ENCODE assay signal across 1 cellular context in the genomic region with DNA sequence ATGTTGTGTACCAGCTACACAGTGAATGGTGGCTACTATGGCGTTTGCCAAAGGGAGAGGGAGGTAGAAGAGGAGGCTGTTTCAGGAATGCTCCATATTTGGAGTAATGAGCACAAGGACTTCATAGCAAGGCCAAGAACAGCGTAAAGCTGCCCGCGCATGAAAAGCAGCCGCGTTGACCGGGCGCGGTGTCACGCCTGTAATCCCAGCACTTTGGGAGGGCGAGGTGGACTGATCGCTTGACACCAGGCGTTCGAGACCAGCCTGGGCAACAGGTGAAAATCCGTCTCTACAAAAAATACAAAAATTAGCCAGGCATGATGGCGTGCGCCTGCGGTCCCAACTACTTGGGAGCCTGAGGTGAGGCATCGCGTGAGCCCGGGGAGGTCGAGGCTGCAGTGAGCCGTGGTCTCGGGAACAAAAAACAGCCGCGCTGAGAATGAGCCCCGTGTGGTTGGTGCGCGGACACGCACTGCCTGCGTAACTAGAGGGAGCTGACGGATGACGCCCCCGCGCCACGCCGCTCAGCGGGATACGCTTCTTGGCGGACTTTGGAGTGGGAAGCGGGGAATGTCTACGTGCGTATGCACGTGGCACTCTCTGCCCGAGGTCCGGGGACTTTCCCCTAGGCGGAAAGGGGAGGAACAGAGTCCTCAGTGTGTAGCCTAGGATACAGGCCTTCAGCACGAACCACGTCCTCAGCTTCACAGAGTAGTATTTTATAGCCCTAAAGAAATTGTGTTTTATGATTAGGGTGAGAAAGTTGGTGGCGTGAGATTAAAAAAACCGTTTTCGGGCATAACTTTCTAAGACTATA.
A peak's percentile ranks its signal among the peaks of the same experiment; 100 is the strongest.
TF ChIP-seq lines count a peak whose summit lies in the region.

RMRP (minus strand) TSS at position 693 of the 817 bp plus-strand sequence.

TF ChIP-seq in HepG2, 621 proteins besides CTCF, POLR2A, EP300 and RAD21 (continued from another document and continues in another):
- TF ChIP-seq, protein P1, sequence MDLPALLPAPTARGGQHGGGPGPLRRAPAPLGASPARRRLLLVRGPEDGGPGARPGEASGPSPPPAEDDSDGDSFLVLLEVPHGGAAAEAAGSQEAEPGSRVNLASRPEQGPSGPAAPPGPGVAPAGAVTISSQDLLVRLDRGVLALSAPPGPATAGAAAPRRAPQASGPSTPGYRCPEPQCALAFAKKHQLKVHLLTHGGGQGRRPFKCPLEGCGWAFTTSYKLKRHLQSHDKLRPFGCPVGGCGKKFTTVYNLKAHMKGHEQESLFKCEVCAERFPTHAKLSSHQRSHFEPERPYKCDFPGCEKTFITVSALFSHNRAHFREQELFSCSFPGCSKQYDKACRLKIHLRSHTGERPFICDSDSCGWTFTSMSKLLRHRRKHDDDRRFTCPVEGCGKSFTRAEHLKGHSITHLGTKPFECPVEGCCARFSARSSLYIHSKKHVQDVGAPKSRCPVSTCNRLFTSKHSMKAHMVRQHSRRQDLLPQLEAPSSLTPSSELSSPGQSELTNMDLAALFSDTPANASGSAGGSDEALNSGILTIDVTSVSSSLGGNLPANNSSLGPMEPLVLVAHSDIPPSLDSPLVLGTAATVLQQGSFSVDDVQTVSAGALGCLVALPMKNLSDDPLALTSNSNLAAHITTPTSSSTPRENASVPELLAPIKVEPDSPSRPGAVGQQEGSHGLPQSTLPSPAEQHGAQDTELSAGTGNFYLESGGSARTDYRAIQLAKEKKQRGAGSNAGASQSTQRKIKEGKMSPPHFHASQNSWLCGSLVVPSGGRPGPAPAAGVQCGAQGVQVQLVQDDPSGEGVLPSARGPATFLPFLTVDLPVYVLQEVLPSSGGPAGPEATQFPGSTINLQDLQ (CRISPR knock-in tag; IDR thresholded peaks at IDR 0.05) = peak; percentile 74
- TF ChIP-seq NRL (CRISPR knock-in tag; IDR thresholded peaks at IDR 0.05; ENCODE audit: borderline replicate concordance) = peak; percentile 98; the same call in 1 of the 2 replicates
- TF ChIP-seq, protein P2, sequence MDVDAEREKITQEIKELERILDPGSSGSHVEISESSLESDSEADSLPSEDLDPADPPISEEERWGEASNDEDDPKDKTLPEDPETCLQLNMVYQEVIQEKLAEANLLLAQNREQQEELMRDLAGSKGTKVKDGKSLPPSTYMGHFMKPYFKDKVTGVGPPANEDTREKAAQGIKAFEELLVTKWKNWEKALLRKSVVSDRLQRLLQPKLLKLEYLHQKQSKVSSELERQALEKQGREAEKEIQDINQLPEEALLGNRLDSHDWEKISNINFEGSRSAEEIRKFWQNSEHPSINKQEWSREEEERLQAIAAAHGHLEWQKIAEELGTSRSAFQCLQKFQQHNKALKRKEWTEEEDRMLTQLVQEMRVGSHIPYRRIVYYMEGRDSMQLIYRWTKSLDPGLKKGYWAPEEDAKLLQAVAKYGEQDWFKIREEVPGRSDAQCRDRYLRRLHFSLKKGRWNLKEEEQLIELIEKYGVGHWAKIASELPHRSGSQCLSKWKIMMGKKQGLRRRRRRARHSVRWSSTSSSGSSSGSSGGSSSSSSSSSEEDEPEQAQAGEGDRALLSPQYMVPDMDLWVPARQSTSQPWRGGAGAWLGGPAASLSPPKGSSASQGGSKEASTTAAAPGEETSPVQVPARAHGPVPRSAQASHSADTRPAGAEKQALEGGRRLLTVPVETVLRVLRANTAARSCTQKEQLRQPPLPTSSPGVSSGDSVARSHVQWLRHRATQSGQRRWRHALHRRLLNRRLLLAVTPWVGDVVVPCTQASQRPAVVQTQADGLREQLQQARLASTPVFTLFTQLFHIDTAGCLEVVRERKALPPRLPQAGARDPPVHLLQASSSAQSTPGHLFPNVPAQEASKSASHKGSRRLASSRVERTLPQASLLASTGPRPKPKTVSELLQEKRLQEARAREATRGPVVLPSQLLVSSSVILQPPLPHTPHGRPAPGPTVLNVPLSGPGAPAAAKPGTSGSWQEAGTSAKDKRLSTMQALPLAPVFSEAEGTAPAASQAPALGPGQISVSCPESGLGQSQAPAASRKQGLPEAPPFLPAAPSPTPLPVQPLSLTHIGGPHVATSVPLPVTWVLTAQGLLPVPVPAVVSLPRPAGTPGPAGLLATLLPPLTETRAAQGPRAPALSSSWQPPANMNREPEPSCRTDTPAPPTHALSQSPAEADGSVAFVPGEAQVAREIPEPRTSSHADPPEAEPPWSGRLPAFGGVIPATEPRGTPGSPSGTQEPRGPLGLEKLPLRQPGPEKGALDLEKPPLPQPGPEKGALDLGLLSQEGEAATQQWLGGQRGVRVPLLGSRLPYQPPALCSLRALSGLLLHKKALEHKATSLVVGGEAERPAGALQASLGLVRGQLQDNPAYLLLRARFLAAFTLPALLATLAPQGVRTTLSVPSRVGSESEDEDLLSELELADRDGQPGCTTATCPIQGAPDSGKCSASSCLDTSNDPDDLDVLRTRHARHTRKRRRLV (CRISPR knock-in tag; IDR thresholded peaks at IDR 0.05) = peak; percentile 100
- TF ChIP-seq EZH2 (conservative IDR thresholded peaks at IDR 0.05; ENCODE audit: low read depth, low read length) = no peak
- TF ChIP-seq RFX5 (IDR thresholded peaks at IDR 0.05; ENCODE audit: low read depth, low read length) = no peak
- TF ChIP-seq NFIB (CRISPR knock-in tag; IDR thresholded peaks at IDR 0.05; ENCODE audit: borderline replicate concordance) = no peak
- TF ChIP-seq SALL2 (CRISPR knock-in tag; IDR thresholded peaks at IDR 0.05) = peak; percentile 35; the same call in 1 of the 2 replicates
- TF ChIP-seq, protein P3, sequence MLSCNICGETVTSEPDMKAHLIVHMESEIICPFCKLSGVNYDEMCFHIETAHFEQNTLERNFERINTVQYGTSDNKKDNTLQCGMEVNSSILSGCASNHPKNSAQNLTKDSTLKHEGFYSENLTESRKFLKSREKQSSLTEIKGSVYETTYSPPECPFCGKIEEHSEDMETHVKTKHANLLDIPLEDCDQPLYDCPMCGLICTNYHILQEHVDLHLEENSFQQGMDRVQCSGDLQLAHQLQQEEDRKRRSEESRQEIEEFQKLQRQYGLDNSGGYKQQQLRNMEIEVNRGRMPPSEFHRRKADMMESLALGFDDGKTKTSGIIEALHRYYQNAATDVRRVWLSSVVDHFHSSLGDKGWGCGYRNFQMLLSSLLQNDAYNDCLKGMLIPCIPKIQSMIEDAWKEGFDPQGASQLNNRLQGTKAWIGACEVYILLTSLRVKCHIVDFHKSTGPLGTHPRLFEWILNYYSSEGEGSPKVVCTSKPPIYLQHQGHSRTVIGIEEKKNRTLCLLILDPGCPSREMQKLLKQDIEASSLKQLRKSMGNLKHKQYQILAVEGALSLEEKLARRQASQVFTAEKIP (CRISPR knock-in tag; IDR thresholded peaks at IDR 0.05; ENCODE audit: borderline replicate concordance) = no peak
- peak; percentile 96; the same call in 1 of the 2 replicates for TF ChIP-seq HOXA5 (CRISPR knock-in tag; IDR thresholded peaks at IDR 0.05)
- TF ChIP-seq TEAD2 (CRISPR knock-in tag; IDR thresholded peaks at IDR 0.05) = peak; percentile 93
- TF ChIP-seq, protein P4, sequence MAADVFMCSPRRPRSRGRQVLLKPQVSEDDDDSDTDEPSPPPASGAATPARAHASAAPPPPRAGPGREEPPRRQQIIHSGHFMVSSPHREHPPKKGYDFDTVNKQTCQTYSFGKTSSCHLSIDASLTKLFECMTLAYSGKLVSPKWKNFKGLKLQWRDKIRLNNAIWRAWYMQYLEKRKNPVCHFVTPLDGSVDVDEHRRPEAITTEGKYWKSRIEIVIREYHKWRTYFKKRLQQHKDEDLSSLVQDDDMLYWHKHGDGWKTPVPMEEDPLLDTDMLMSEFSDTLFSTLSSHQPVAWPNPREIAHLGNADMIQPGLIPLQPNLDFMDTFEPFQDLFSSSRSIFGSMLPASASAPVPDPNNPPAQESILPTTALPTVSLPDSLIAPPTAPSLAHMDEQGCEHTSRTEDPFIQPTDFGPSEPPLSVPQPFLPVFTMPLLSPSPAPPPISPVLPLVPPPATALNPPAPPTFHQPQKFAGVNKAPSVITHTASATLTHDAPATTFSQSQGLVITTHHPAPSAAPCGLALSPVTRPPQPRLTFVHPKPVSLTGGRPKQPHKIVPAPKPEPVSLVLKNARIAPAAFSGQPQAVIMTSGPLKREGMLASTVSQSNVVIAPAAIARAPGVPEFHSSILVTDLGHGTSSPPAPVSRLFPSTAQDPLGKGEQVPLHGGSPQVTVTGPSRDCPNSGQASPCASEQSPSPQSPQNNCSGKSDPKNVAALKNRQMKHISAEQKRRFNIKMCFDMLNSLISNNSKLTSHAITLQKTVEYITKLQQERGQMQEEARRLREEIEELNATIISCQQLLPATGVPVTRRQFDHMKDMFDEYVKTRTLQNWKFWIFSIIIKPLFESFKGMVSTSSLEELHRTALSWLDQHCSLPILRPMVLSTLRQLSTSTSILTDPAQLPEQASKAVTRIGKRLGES (CRISPR knock-in tag; IDR thresholded peaks at IDR 0.05; ENCODE audit: borderline replicate concordance) = peak; percentile 94
- TF ChIP-seq ARID3A (IDR thresholded peaks at IDR 0.05; ENCODE audit: low read depth, low read length) = no peak
- TF ChIP-seq, protein P5, sequence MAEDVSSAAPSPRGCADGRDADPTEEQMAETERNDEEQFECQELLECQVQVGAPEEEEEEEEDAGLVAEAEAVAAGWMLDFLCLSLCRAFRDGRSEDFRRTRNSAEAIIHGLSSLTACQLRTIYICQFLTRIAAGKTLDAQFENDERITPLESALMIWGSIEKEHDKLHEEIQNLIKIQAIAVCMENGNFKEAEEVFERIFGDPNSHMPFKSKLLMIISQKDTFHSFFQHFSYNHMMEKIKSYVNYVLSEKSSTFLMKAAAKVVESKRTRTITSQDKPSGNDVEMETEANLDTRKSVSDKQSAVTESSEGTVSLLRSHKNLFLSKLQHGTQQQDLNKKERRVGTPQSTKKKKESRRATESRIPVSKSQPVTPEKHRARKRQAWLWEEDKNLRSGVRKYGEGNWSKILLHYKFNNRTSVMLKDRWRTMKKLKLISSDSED (CRISPR knock-in tag; IDR thresholded peaks at IDR 0.05) = no peak
- TF ChIP-seq HES4 (CRISPR knock-in tag; IDR thresholded peaks at IDR 0.05; ENCODE audit: borderline replicate concordance) = peak; percentile 63; the same call in 1 of the 2 replicates
- peak; percentile 77 for TF ChIP-seq HBP1 (CRISPR knock-in tag; IDR thresholded peaks at IDR 0.05; ENCODE audit: low read depth)
- no peak for TF ChIP-seq SMC3 (IDR thresholded peaks at IDR 0.05; ENCODE audit: low read length)
- TF ChIP-seq ZNF775 (CRISPR knock-in tag; IDR thresholded peaks at IDR 0.05; ENCODE audit: borderline replicate concordance) = no peak
- TF ChIP-seq PPARG (CRISPR knock-in tag; conservative IDR thresholded peaks at IDR 0.05) = peak; percentile 83
- TF ChIP-seq ETV5 (CRISPR knock-in tag; IDR thresholded peaks at IDR 0.05; ENCODE audit: borderline replicate concordance) = peak; percentile 88
- peak; percentile 97 for TF ChIP-seq ZMAT3 (CRISPR knock-in tag; conservative IDR thresholded peaks at IDR 0.05)
- peak; percentile 96 for TF ChIP-seq NFAT5 (CRISPR knock-in tag; IDR thresholded peaks at IDR 0.05)
- no peak for TF ChIP-seq SYNCRIP (IDR thresholded peaks at IDR 0.05; ENCODE audit: insufficient read depth, low read depth, low read length)
- TF ChIP-seq AHR (CRISPR knock-in tag; IDR thresholded peaks at IDR 0.05) = peak; percentile 94
- no peak for TF ChIP-seq FLYWCH1 (CRISPR knock-in tag; IDR thresholded peaks at IDR 0.05)
- TF ChIP-seq ZKSCAN1 (IDR thresholded peaks at IDR 0.05; ENCODE audit: low read length) = peak; percentile 9; the same call in 1 of the 2 replicates
- peak; percentile 100 for TF ChIP-seq SNAPC2 (CRISPR knock-in tag; IDR thresholded peaks at IDR 0.05)
- TF ChIP-seq SP4 (CRISPR knock-in tag; IDR thresholded peaks at IDR 0.05) = 0 out of 2 replicates have a peak, but pooled peaks have one; percentile 75
